In the genomic region with DNA sequence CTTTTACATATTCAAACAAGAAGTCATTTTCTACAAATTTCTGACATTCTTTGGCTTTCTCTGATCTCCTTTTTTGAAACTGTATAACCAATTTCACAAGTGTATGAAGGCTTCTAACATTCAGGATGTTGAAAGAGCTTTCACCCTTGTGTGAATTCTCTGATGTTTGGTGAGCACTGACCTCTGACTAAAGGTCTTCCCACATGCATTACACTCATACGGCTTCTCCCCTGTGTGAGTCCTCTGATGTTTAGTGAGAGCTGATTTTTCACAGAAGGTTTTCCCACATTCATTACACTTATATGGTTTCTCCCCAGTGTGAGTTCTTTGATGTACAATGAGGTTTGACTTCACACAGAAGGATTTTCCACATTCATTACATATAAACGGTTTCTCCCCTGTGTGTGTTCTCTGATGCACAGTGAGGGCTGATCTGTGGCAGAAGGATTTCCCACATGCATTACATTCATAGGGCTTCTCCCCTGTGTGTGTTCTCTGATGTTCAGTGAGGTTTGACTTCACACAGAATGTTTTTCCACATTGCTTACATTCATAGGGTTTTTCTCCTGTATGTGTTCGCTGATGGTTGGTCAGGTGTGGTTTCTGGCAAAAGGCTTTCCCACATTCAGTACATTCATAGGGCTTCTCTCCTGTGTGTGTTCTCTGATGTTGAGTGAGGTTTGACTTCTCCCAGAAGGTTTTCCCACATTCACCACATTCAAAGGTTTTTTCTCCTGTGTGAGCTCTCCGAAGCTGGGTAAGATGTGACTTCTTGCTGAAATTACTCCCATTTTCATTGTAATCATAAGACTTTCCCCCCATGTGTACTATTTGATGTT, we compare ENCODE assay signal across 2 cellular contexts.
TF ChIP-seq lines count a peak whose summit lies in the region.

No MANE protein-coding gene starts in this region.

TF ChIP-seq in HCT116, 20 proteins besides CTCF, POLR2A, EP300 and RAD21:
- peak; percentile 27 for TF ChIP-seq ZNF274 (IDR thresholded peaks at IDR 0.05; ENCODE audit: low read depth, low read length)
- TF ChIP-seq, protein P1, sequence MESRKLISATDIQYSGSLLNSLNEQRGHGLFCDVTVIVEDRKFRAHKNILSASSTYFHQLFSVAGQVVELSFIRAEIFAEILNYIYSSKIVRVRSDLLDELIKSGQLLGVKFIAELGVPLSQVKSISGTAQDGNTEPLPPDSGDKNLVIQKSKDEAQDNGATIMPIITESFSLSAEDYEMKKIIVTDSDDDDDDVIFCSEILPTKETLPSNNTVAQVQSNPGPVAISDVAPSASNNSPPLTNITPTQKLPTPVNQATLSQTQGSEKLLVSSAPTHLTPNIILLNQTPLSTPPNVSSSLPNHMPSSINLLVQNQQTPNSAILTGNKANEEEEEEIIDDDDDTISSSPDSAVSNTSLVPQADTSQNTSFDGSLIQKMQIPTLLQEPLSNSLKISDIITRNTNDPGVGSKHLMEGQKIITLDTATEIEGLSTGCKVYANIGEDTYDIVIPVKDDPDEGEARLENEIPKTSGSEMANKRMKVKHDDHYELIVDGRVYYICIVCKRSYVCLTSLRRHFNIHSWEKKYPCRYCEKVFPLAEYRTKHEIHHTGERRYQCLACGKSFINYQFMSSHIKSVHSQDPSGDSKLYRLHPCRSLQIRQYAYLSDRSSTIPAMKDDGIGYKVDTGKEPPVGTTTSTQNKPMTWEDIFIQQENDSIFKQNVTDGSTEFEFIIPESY (IDR thresholded peaks at IDR 0.05; ENCODE audit: extremely low read depth, insufficient replicate concordance, low read length): no peak

TF ChIP-seq in K562, 482 proteins besides CTCF, POLR2A, EP300 and RAD21:
- TF ChIP-seq NFXL1 (CRISPR knock-in tag; IDR thresholded peaks at IDR 0.05) (no peak), NONO (IDR thresholded peaks at IDR 0.05; ENCODE audit: low read depth in 2 of 2, low read length in 1 of 2) (no peak), ZNF274 (IDR thresholded peaks at IDR 0.05; ENCODE audit: borderline replicate concordance, low read depth, low read length) (peak; percentile 69), TRIM28 (IDR thresholded peaks at IDR 0.05) (peak; percentile 71), ZNF75A (CRISPR knock-in tag; IDR thresholded peaks at IDR 0.05) (peak; percentile 88), CBX1 (IDR thresholded peaks at IDR 0.05; ENCODE audit: low read depth) (0 out of 2 replicates have a peak, but pooled peaks have one; percentile 25), SOX6 (IDR thresholded peaks at IDR 0.05) (no peak), TCF3 (CRISPR knock-in tag; IDR thresholded peaks at IDR 0.05) (no peak), CBFA2T3 (IDR thresholded peaks at IDR 0.05) (no peak), TEAD4 (IDR thresholded peaks at IDR 0.05; ENCODE audit: low read length) (no peak), TEAD4 (CRISPR knock-in tag; IDR thresholded peaks at IDR 0.05; ENCODE audit: borderline replicate concordance) (no peak), CBX3 (IDR thresholded peaks at IDR 0.05; ENCODE audit: borderline replicate concordance in 1 of 2, low read length in 2 of 2) (0 out of 3 replicates have a peak, but pooled peaks of 1 of the 2 experiments have one; percentile 39), NR1H2 (CRISPR knock-in tag; IDR thresholded peaks at IDR 0.05) (no peak), KDM5B (IDR thresholded peaks at IDR 0.05; ENCODE audit: insufficient replicate concordance, low read depth, low read length) (no peak)
- TF ChIP-seq, protein P2, sequence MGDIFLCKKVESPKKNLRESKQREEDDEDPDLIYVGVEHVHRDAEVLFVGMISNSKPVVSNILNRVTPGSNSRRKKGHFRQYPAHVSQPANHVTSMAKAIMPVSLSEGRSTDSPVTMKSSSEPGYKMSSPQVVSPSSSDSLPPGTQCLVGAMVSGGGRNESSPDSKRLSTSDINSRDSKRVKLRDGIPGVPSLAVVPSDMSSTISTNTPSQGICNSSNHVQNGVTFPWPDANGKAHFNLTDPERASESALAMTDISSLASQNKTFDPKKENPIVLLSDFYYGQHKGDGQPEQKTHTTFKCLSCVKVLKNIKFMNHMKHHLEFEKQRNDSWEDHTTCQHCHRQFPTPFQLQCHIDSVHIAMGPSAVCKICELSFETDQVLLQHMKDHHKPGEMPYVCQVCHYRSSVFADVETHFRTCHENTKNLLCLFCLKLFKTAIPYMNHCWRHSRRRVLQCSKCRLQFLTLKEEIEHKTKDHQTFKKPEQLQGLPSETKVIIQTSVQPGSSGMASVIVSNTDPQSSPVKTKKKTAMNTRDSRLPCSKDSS (IDR thresholded peaks at IDR 0.05; ENCODE audit: low read depth, partially characterized antibody): peak; percentile 39
- TF ChIP-seq, protein P3, sequence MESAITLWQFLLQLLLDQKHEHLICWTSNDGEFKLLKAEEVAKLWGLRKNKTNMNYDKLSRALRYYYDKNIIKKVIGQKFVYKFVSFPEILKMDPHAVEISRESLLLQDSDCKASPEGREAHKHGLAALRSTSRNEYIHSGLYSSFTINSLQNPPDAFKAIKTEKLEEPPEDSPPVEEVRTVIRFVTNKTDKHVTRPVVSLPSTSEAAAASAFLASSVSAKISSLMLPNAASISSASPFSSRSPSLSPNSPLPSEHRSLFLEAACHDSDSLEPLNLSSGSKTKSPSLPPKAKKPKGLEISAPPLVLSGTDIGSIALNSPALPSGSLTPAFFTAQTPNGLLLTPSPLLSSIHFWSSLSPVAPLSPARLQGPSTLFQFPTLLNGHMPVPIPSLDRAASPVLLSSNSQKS (CRISPR knock-in tag; IDR thresholded peaks at IDR 0.05): no peak
